Comparison of ENCODE assay signal across 24 cellular contexts in the genomic region with DNA sequence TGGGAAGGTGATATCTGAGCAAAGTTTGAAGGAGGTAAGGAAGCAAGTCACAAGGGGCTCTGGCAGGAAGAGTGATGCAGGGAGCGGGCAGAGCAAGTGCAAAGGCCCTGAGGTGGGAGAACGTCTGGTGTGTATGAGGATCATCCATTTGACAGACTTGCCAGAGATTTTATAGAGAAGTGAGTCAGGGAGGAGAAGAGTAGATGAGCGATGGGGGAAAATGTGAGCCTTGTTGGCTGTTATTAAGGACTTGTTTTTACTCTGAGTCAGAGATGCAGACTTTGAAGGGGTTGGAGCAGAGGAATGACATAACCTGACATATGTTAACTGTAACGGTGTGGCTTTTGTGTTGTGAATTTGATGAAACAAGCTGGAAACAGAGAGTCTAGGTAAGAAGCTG. TPM values are rescaled to one million over a fixed set of nuclear protein-coding genes. Genes with fewer than 3 reads are reported as not detected.
DNase-seq lines count a peak whose midpoint lies in the region; ATAC-seq and TF ChIP-seq lines count a peak whose summit lies in the region.
"Had no signal": no experiment of that assay in that cellular context is flagged by ENCODE, and none has a peak within 500 bp of the region (broad histone marks: within the 10 kb centered on the region; RNA-seq: fewer than 3 reads in every experiment).

No MANE protein-coding gene starts in this region.

- H3K27me3 ChIP-seq in GM23248 (replicated peaks; ENCODE audit: insufficient read depth) (peaks cover 20% of the 10 kb centered on the region; the same call in 1 of the 2 replicates), PC-3 (ENCODE audit: low read length) (no peaks in the 10 kb centered on the region), endodermal cell (ENCODE audit: control insufficient read depth, insufficient read depth, low read length, poor library complexity, severe bottlenecking) (no peaks in the 10 kb centered on the region)
- H3K27me3 ChIP-seq: adrenal gland, SJCRH30 had no signal

- H3F3A ChIP-seq in GM23248 (ENCODE audit: insufficient read depth) = no peaks in the 10 kb centered on the region
- no peaks in the 10 kb centered on the region for H3F3A ChIP-seq in PC-3 (ENCODE audit: low read length, unreplicated experiment)

- H3K9ac ChIP-seq in GM23248 = no peak overlapping the region
- H3K9ac ChIP-seq in PC-3 (ENCODE audit: low read length) = no peak overlapping the region
- no peak overlapping the region for H3K9ac ChIP-seq in endodermal cell (ENCODE audit: extremely low read depth, low read length, poor library complexity, severe bottlenecking)

- no peak overlapping the region for H3K4me3 ChIP-seq in GM23248
- H3K4me3 ChIP-seq in PC-3 (ENCODE audit: low read length) = no peak overlapping the region
- H3K4me3 ChIP-seq in endodermal cell (ENCODE audit: low read length) = no peak overlapping the region
- no peak overlapping the region for H3K4me3 ChIP-seq in OCI-LY7 (ENCODE audit: low read depth, low read length, poor library complexity, severe bottlenecking)
- H3K4me3 ChIP-seq: adrenal gland, esophagus squamous epithelium, K562, SJCRH30 had no signal

- intact Hi-C loops in PC-3 (cut with micrococcal nuclease) (no loop called here), OCI-LY7 (cut with micrococcal nuclease; ENCODE audit: unreplicated experiment) (no loop called here)

- H3K36me3 Mint-ChIP-seq in endodermal cell (ENCODE audit: low read depth) (no peaks in the 10 kb centered on the region), nephron progenitor cell (ENCODE audit: low read depth) (peaks cover 5% of the 10 kb centered on the region)

- peak; percentile 27 for DNase-seq in GM23248
- DNase-seq in PC-3 = peak; percentile 51
- peak; percentile 24 for DNase-seq in endodermal cell
- DNase-seq in nephron progenitor cell = no peak
- no peak for DNase-seq in OCI-LY7 (ENCODE audit: low spot score)
- no peak for DNase-seq in HEK293T (ENCODE audit: extremely low spot score)
- DNase-seq: activated CD4-positive, alpha-beta T cell treated with anti-CD3 and anti-CD28 coated beads, Interleukin-2, amount 10 ng/mL, durations not matched to agents 7 days and 5 days; Caco-2; effector CD4-positive, alpha-beta T cell; esophagus squamous epithelium; head of caudate nucleus; NCI-H2029 treated with DMSO at 0.1 percent for 48 hours; NCI-H345; SJCRH30; small intestine had no signal

- POLR2A ChIA-PET in PC-3 (lab: Charles Lee; ENCODE audit: unreplicated experiment) (no interaction called here), OCI-LY7 (lab: Charles Lee) (no interaction called here), HEK293T (lab: Yijun Ruan, JAX) (interaction anchor here (1.1 kb wide), 1 partner anchor 9 kb away, joined by 4 read pairs; no protein-coding TSS in a partner anchor)

- H3K79me2 ChIP-seq in GM23248 (ENCODE audit: insufficient read depth) (no peaks in the 10 kb centered on the region), PC-3 (ENCODE audit: low read length) (no peaks in the 10 kb centered on the region), OCI-LY7 (ENCODE audit: insufficient read depth, low read depth, low read length) (no peaks in the 10 kb centered on the region)

- no peaks in the 10 kb centered on the region for H3K4me1 ChIP-seq in GM23248 (ENCODE audit: insufficient read depth)
- peaks cover 8% of the 10 kb centered on the region; the same call in 1 of the 2 replicates for H3K4me1 ChIP-seq in PC-3 (ENCODE audit: insufficient read depth, low read length)
- H3K4me1 ChIP-seq in endodermal cell (ENCODE audit: control insufficient read depth, insufficient read depth, low read length) = peaks cover 3% of the 10 kb centered on the region
- no peaks in the 10 kb centered on the region for H3K4me1 ChIP-seq in OCI-LY7 (ENCODE audit: insufficient read depth, low read length, poor library complexity, severe bottlenecking)
- H3K4me1 ChIP-seq: adrenal gland, SJCRH30 had no signal

- no peaks in the 10 kb centered on the region for H4K20me1 ChIP-seq in GM23248 (ENCODE audit: insufficient read depth)
- H4K20me1 ChIP-seq in PC-3 (ENCODE audit: low read length) = no peaks in the 10 kb centered on the region
- no peaks in the 10 kb centered on the region for H4K20me1 ChIP-seq in OCI-LY7 (ENCODE audit: insufficient read depth, low read length)

- peaks cover 11% of the 10 kb centered on the region for H3K4me1 Mint-ChIP-seq in endodermal cell
- H3K4me1 Mint-ChIP-seq in nephron progenitor cell = peaks cover 37% of the 10 kb centered on the region

- no peak overlapping the region for H3K27ac ChIP-seq in GM23248
- H3K27ac ChIP-seq in PC-3 (ENCODE audit: low read length) = no peak overlapping the region
- H3K27ac ChIP-seq in endodermal cell (ENCODE audit: low read depth, low read length) = no peak overlapping the region
- H3K27ac ChIP-seq in OCI-LY7 (ENCODE audit: low read depth, low read length, poor library complexity, severe bottlenecking) = no peak overlapping the region
- H3K27ac ChIP-seq: adrenal gland, neutrophil, SJCRH30, VCaP had no signal

- H3K4me3 Mint-ChIP-seq in endodermal cell (no peak overlapping the region), nephron progenitor cell (no peak overlapping the region)
- H3K4me3 Mint-ChIP-seq: activated CD4-positive, alpha-beta T cell treated with anti-CD3 and anti-CD28 coated beads, Interleukin-2, amount 10 ng/mL, durations not matched to agents 7 days and 5 days; central memory CD8-positive, alpha-beta T cell; T-helper 1 cell treated with Interleukin-12 subunit alpha and Interleukin-12 subunit beta and Interleukin-4 antibody, amounts not matched to agents 30 μg/mL and 1 μg/mL, for 36 hours had no signal

- no peak overlapping the region for H3K27ac Mint-ChIP-seq in endodermal cell
- peak overlapping the region; percentile 11 for H3K27ac Mint-ChIP-seq in nephron progenitor cell
- H3K27ac Mint-ChIP-seq: T-helper 1 cell treated with Interleukin-12 subunit alpha and Interleukin-12 subunit beta and Interleukin-4 antibody, amounts not matched to agents 30 μg/mL and 1 μg/mL, for 36 hours had no signal

- TF ChIP-seq POLR2A in GM18505 (IDR thresholded peaks at IDR 0.05; ENCODE audit: borderline replicate concordance, extremely low read depth, insufficient read depth, insufficient read length) = no peak

- H3K27me3 Mint-ChIP-seq in endodermal cell (ENCODE audit: insufficient read depth) (peaks cover 4% of the 10 kb centered on the region), nephron progenitor cell (ENCODE audit: low read depth, poor library complexity) (no peaks in the 10 kb centered on the region)

- TF ChIP-seq CTCF in PC-3 (conservative IDR thresholded peaks at IDR 0.05; ENCODE audit: low read depth, low read length) (no peak), endodermal cell (conservative IDR thresholded peaks at IDR 0.05) (no peak), nephron progenitor cell (IDR thresholded peaks at IDR 0.05) (no peak), OCI-LY7 (conservative IDR thresholded peaks at IDR 0.05; ENCODE audit: low read length) (no peak)

- CTCF ChIA-PET in PC-3 (lab: Charles Lee) = no interaction called here
- CTCF ChIA-PET in OCI-LY7 (lab: Charles Lee; ENCODE audit: unreplicated experiment) = no interaction called here
- CTCF ChIA-PET in HEK293T (lab: Yijun Ruan, JAX) = no interaction called here

- H3K4me2 ChIP-seq in GM23248 (ENCODE audit: unreplicated experiment) (no peak overlapping the region), PC-3 (ENCODE audit: low read length) (peak overlapping the region; percentile 19; the same call in 1 of the 2 replicates), OCI-LY7 (ENCODE audit: low read length) (no peak overlapping the region)

- H3K9me3 Mint-ChIP-seq in endodermal cell = peaks cover 8% of the 10 kb centered on the region
- H3K9me3 Mint-ChIP-seq in nephron progenitor cell = peaks cover 21% of the 10 kb centered on the region
- H3K9me3 Mint-ChIP-seq: activated CD4-positive, alpha-beta T cell treated with anti-CD3 and anti-CD28 coated beads, Interleukin-2, amount 10 ng/mL, durations not matched to agents 7 days and 5 days; central memory CD8-positive, alpha-beta T cell; T-helper 1 cell treated with Interleukin-12 subunit alpha and Interleukin-12 subunit beta and Interleukin-4 antibody, amounts not matched to agents 30 μg/mL and 1 μg/mL, for 36 hours had no signal

- H2AFZ ChIP-seq in GM23248 (no peak overlapping the region), PC-3 (ENCODE audit: low read length) (no peak overlapping the region), OCI-LY7 (ENCODE audit: low read length) (no peak overlapping the region)

- BruUV-seq in PC-3 (replicated peaks; lab: Mats Ljungman, UMichigan) (no TSS peak), OCI-LY7 (replicated peaks; lab: Mats Ljungman, UMichigan) (no TSS peak)

- in situ Hi-C loops in GM23248 (cut with MboI) = no loop called here

- H3K9me2 ChIP-seq in GM23248 (ENCODE audit: insufficient read depth) = no peaks in the 10 kb centered on the region
- no peaks in the 10 kb centered on the region for H3K9me2 ChIP-seq in PC-3 (replicated peaks; ENCODE audit: low read length)
- no peaks in the 10 kb centered on the region for H3K9me2 ChIP-seq in OCI-LY7 (ENCODE audit: insufficient read depth, low read length)

- peak; percentile 67 for ATAC-seq in PC-3
- no peak for ATAC-seq in GM18505 (IDR thresholded peaks at IDR 0.05; ENCODE audit: unreplicated experiment)
- ATAC-seq: K562, Panc1 had no signal

- no peaks in the 10 kb centered on the region for H3K9me3 ChIP-seq in GM23248 (ENCODE audit: low read depth)
- no peaks in the 10 kb centered on the region for H3K9me3 ChIP-seq in PC-3 (ENCODE audit: low read length)
- H3K9me3 ChIP-seq in endodermal cell (ENCODE audit: control insufficient read depth, low read length) = no peaks in the 10 kb centered on the region
- no peaks in the 10 kb centered on the region for H3K9me3 ChIP-seq in OCI-LY7 (ENCODE audit: low read length)
- H3K9me3 ChIP-seq: adrenal gland, Caco-2, esophagus squamous epithelium, neutrophil, SJCRH30 had no signal

- WGBS in GM23248 (ENCODE audit: low coverage in 1 of 2, low lambda C conversion rate in 2 of 2, missing lambda C conversion rate in 2 of 2), 2 experiments = 38 to 40% methylated on average over 4 of the region's 4 CpGs
- 86 to 92% methylated on average over 4 of the region's 4 CpGs for WGBS in endodermal cell (ENCODE audit: insufficient coverage in 1 of 2, insufficient read length in 1 of 2), 2 experiments

- H3K36me3 ChIP-seq in GM23248 (ENCODE audit: low read depth) (no peaks in the 10 kb centered on the region), PC-3 (ENCODE audit: low read depth, low read length) (no peaks in the 10 kb centered on the region), endodermal cell (ENCODE audit: control insufficient read depth, insufficient read depth, low read length) (no peaks in the 10 kb centered on the region), OCI-LY7 (ENCODE audit: insufficient read depth, low read length) (no peaks in the 10 kb centered on the region)
- H3K36me3 ChIP-seq: adrenal gland, esophagus squamous epithelium, neutrophil, SJCRH30 had no signal

RNA-seq across cellular contexts. Expression of a gene that starts 3.5 kb away (rescaled TPM):
- total RNA-seq in GM23248 (2014; rRNA removed; shearing (Covaris generic)) = not detected in 2 replicates
- not detected in 2 replicates for polyA plus RNA-seq in GM23248 (2016; fragmentation: Nextera tagmentation; extraction: Ambion mirVana)
- total RNA-seq in PC-3 (2014; rRNA removed) (not detected in 2 replicates), endodermal cell (not detected), OCI-LY7 (2022) (not detected in 2 replicates)
- polyA plus RNA-seq in endodermal cell (2013, experiment 1 of 2) = 0.50 TPM
- polyA plus RNA-seq in endodermal cell (2013, experiment 2 of 2) = 0.54 TPM
- not detected in 2 replicates for total RNA-seq in OCI-LY7 (2014; rRNA removed; shearing (Covaris generic))
- total RNA-seq: activated CD4-positive, alpha-beta T cell treated with anti-CD3 and anti-CD28 coated beads, Interleukin-2, amount 10 ng/mL, durations not matched to agents 7 days and 5 days; Caco-2; SJCRH30 had no signal

RNA-seq across cellular contexts. Expression of a gene that starts 31.0 kb away (rescaled TPM):
- not detected in 2 replicates for total RNA-seq in GM23248 (2014; rRNA removed; shearing (Covaris generic))
- polyA plus RNA-seq in GM23248 (2016; fragmentation: Nextera tagmentation; extraction: Ambion mirVana) = not detected in 2 replicates
- not detected in 2 replicates for total RNA-seq in PC-3 (2014; rRNA removed)
- under 1 TPM in 1 of 2 donors, not detected in 1; 0.44 TPM for total RNA-seq in endodermal cell
- polyA plus RNA-seq in endodermal cell (2013, experiment 1 of 2) = 0.46 TPM
- 0.41 TPM for polyA plus RNA-seq in endodermal cell (2013, experiment 2 of 2)
- total RNA-seq in OCI-LY7 (2014; rRNA removed; shearing (Covaris generic)) = not detected in 2 replicates
- total RNA-seq in OCI-LY7 (2022) = not detected in 2 replicates
- total RNA-seq: activated CD4-positive, alpha-beta T cell treated with anti-CD3 and anti-CD28 coated beads, Interleukin-2, amount 10 ng/mL, durations not matched to agents 7 days and 5 days; K562; SJCRH30; ureter had no signal
- polyA plus RNA-seq: K562 had no signal

RNA-seq across cellular contexts. Expression of a gene that starts 39.7 kb away (rescaled TPM):
- not detected in 2 replicates for total RNA-seq in GM23248 (2014; rRNA removed; shearing (Covaris generic))
- polyA plus RNA-seq in GM23248 (2016; fragmentation: Nextera tagmentation; extraction: Ambion mirVana) = 0.30 TPM in 1 of 2 replicates, not detected in the other
- 0.75 TPM in 1 of 2 replicates, not detected in the other for total RNA-seq in PC-3 (2014; rRNA removed)
- total RNA-seq in endodermal cell = under 1 TPM; 0.24 to 0.44 TPM
- 0.43 TPM for polyA plus RNA-seq in endodermal cell (2013, experiment 1 of 2)
- polyA plus RNA-seq in endodermal cell (2013, experiment 2 of 2) = 0.54 TPM
- total RNA-seq in OCI-LY7 (2014; rRNA removed; shearing (Covaris generic)) = not detected in 2 replicates
- not detected in 2 replicates for total RNA-seq in OCI-LY7 (2022)
- total RNA-seq: activated CD4-positive, alpha-beta T cell treated with anti-CD3 and anti-CD28 coated beads, Interleukin-2, amount 10 ng/mL, durations not matched to agents 7 days and 5 days; K562; SJCRH30 had no signal
- polyA plus RNA-seq: K562 had no signal

RNA-seq across cellular contexts. Expression of a gene that starts 47.8 kb away (rescaled TPM):
- 0.25 TPM in 1 of 2 replicates, not detected in the other for total RNA-seq in GM23248 (2014; rRNA removed; shearing (Covaris generic))
- polyA plus RNA-seq in GM23248 (2016; fragmentation: Nextera tagmentation; extraction: Ambion mirVana) = 0.87 and 1.1 TPM in 2 replicates
- total RNA-seq in PC-3 (2014; rRNA removed) (0.62 and 1.7 TPM in 2 replicates), endodermal cell (10 to 100 TPM; 18.8 to 19.9 TPM), OCI-LY7 (2022) (18.3 and 22.5 TPM in 2 replicates)
- 4.3 TPM for polyA plus RNA-seq in endodermal cell (2013, experiment 1 of 2)
- 4.3 TPM for polyA plus RNA-seq in endodermal cell (2013, experiment 2 of 2)
- total RNA-seq in OCI-LY7 (2014; rRNA removed; shearing (Covaris generic)) = 0.77 and 2.8 TPM in 2 replicates

Comparison
In these comparisons a context has a peak if more than half of its experiments do, and no peak if none do; other contexts are left out.
1. DNase-seq: peak in GM23248 (single experiment), PC-3 (single experiment) and endodermal cell (single experiment); none in nephron progenitor cell (single experiment), OCI-LY7 (single experiment) and HEK293T (single experiment).